28 cellular contexts compared by ENCODE assay signal in the genomic region with DNA sequence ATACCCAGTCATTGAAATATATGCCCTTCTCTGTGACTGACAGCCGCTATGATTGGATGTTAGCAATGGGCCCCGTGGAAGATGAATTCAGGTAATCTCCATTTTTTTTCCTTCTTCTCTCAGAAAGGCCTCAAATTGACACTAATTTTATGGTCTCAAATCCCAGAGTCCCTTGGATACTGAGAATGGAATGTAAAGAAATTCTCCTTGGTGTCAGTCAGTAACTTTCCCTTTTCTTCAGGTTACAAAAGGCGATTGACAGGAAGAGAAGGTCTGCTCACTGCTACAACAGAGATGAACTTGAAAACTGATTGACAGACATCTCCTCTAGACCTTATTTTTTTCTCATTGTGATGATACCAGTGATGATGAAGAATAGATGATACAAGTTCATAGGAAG.
DNase-seq lines count a peak whose midpoint lies in the region; ATAC-seq, FAIRE-seq and TF ChIP-seq lines count a peak whose summit lies in the region.
"Had no signal": no experiment of that assay in that cellular context is flagged by ENCODE, and none has a peak within 500 bp of the region (broad histone marks: within the 10 kb centered on the region; RNA-seq: fewer than 3 reads in every experiment).

No MANE protein-coding gene starts in this region.

- H3K4me2 ChIP-seq in BLaER1 treated with 17β-estradiol and CSF1 and Interleukin-3, amounts not matched to agents 10 nM and 100 nM = peak overlapping the region in 7 of 11 experiments; percentile 7 to 53 (median 20); a peak in 6 of 22 replicates
- H3K4me2 ChIP-seq in K562 (ENCODE audit: insufficient read depth, low read length) = no peak overlapping the region

- TF ChIP-seq CTCF in K562 (IDR thresholded peaks at IDR 0.05 in 2 of 3, conservative IDR thresholded peaks at IDR 0.05 in 1 of 3; ENCODE audit: insufficient read depth in 2 of 3, low read depth in 1 of 3, low read length in 3 of 3) = no peak

- no peaks in the 10 kb centered on the region for H3K27me3 ChIP-seq in BLaER1 treated with 17β-estradiol and CSF1 and Interleukin-3, amounts not matched to agents 10 nM and 100 nM
- H3K27me3 ChIP-seq in K562 (ENCODE audit: control insufficient read depth in 2 of 2, insufficient read depth in 2 of 2, low read length in 2 of 2) (no peaks in the 10 kb centered on the region), neuron (ENCODE audit: insufficient read depth, low read length) (no peaks in the 10 kb centered on the region)
- H3K27me3 ChIP-seq: BE2C had no signal

- H3K9me3 Mint-ChIP-seq in activated CD4-positive, alpha-beta memory T cell treated with anti-CD3 and anti-CD28 coated beads, Interleukin-2, amount 10 ng/mL, durations not matched to agents 7 days and 5 days = peaks cover 2% of the 10 kb centered on the region

- CTCF ChIA-PET in K562 (lab: Yijun Ruan, JAX; ENCODE audit: low intra/inter-chr PET ratio) = no interaction called here
- CTCF ChIA-PET in activated CD4-positive, alpha-beta memory T cell treated with anti-CD3 and anti-CD28 coated beads, Interleukin-2, amount 10 ng/mL, durations not matched to agents 7 days and 5 days (lab: Charles Lee) = no interaction called here

- no peaks in the 10 kb centered on the region for H3K27me3 Mint-ChIP-seq in activated CD4-positive, alpha-beta memory T cell treated with anti-CD3 and anti-CD28 coated beads, Interleukin-2, amount 10 ng/mL, durations not matched to agents 7 days and 5 days
- H3K27me3 Mint-ChIP-seq: CD4-positive, alpha-beta memory T cell; CD4-positive, CD25-positive, alpha-beta regulatory T cell had no signal

- no peak overlapping the region for H3K4me3 Mint-ChIP-seq in activated CD4-positive, alpha-beta memory T cell treated with anti-CD3 and anti-CD28 coated beads, Interleukin-2, amount 10 ng/mL, durations not matched to agents 7 days and 5 days
- H3K4me3 Mint-ChIP-seq: CD14-positive monocyte; CD4-positive, alpha-beta memory T cell; CD4-positive, CD25-positive, alpha-beta regulatory T cell; CD8-positive, alpha-beta memory T cell had no signal

- no peaks in the 10 kb centered on the region for H3K36me3 ChIP-seq in BLaER1 treated with 17β-estradiol and CSF1 and Interleukin-3, amounts not matched to agents 10 nM and 100 nM
- H3K36me3 ChIP-seq in K562 (ENCODE audit: control insufficient read depth, insufficient read depth, low read length) (no peaks in the 10 kb centered on the region), neuron (ENCODE audit: insufficient read depth, low read length) (no peaks in the 10 kb centered on the region)
- H3K36me3 ChIP-seq: BE2C had no signal

- H2AFZ ChIP-seq in K562 (ENCODE audit: low read depth, low read length) = no peak overlapping the region; the same call in 1 of the 2 replicates
- H2AFZ ChIP-seq in neuron (ENCODE audit: low read depth, low read length) = peak overlapping the region; percentile 58

- no peak overlapping the region for H3K27ac Mint-ChIP-seq in activated CD4-positive, alpha-beta memory T cell treated with anti-CD3 and anti-CD28 coated beads, Interleukin-2, amount 10 ng/mL, durations not matched to agents 7 days and 5 days
- H3K27ac Mint-ChIP-seq: CD14-positive monocyte; CD4-positive, alpha-beta memory T cell; CD4-positive, CD25-positive, alpha-beta regulatory T cell; CD8-positive, alpha-beta memory T cell had no signal

- BruUV-seq in K562 (replicated peaks; lab: Mats Ljungman, UMichigan) = no TSS peak

- WGBS in K562 (ENCODE audit: insufficient coverage, low coverage, missing lambda C conversion rate) = 25% methylated on average over 3 of the region's 3 CpGs

- no peaks in the 10 kb centered on the region for H3K9me1 ChIP-seq in K562 (ENCODE audit: control insufficient read depth, insufficient read depth, low read length)

- no peak overlapping the region for H3K4me3 ChIP-seq in BLaER1 treated with 17β-estradiol and CSF1 and Interleukin-3, amounts not matched to agents 10 nM and 100 nM
- H3K4me3 ChIP-seq in K562 (no peak overlapping the region), neuron (ENCODE audit: low read length) (peak overlapping the region; percentile 18)
- H3K4me3 ChIP-seq: GM12878 had no signal

- H3K4me1 ChIP-seq in BLaER1 treated with 17β-estradiol and CSF1 and Interleukin-3, amounts not matched to agents 10 nM and 100 nM = peaks cover 0 to 25% (median 22%) of the 10 kb centered on the region in 10 experiments; a peak in 18 of 20 replicates
- no peaks in the 10 kb centered on the region for H3K4me1 ChIP-seq in K562 (replicated peaks in 1 of 2; ENCODE audit: control insufficient read depth in 2 of 2, insufficient read depth in 2 of 2, low read length in 2 of 2)
- H3K4me1 ChIP-seq in neuron (ENCODE audit: insufficient read depth, low read length) = peaks cover 21% of the 10 kb centered on the region
- H3K4me1 ChIP-seq: BE2C had no signal

- no peaks in the 10 kb centered on the region for H3K79me2 ChIP-seq in K562 (ENCODE audit: control insufficient read depth, insufficient read depth, low read length)

- no peak for DNase-seq in K562 (ENCODE audit: extremely low read depth in 1 of 4, low spot score in 3 of 4)
- DNase-seq in head of caudate nucleus = no peak
- no peak for DNase-seq in activated CD4-positive, alpha-beta T cell treated with anti-CD3 and anti-CD28 coated beads, Interleukin-2, amount 50 U/mL, for 1 hour
- DNase-seq in activated CD4-positive, alpha-beta memory T cell treated with anti-CD3 and anti-CD28 coated beads, Interleukin-2, amount 10 ng/mL, durations not matched to agents 7 days and 5 days = no peak
- DNase-seq: 8988T; ACHN; BE2C; C1 segment of cervical spinal cord; CD4-positive, alpha-beta memory T cell; CD4-positive, CD25-positive, alpha-beta regulatory T cell; CD8-positive, alpha-beta memory T cell; COR-L47; DMS 273 treated with DMSO at 0.1 percent for 48 hours; DMS153; DMS53; DMS79; DND-41; EL; GDM1 had no signal

- in situ Hi-C loops in K562 (cut with MboI) = no loop called here

- H4K20me1 ChIP-seq in BLaER1 treated with 17β-estradiol and CSF1 and Interleukin-3, amounts not matched to agents 10 nM and 100 nM = no peaks in the 10 kb centered on the region
- H4K20me1 ChIP-seq in K562 (replicated peaks; ENCODE audit: control insufficient read depth, insufficient read depth, low read length) = no peaks in the 10 kb centered on the region

- TF ChIP-seq EP300 in K562 (IDR thresholded peaks at IDR 0.05; ENCODE audit: low read length) = no peak

- no peak for FAIRE-seq in K562 (lab: Jason Lieb, UNC)
- FAIRE-seq: A204.1, GM12878, GM12892, GM18507, GM19239 had no signal

- peak overlapping the region in 1 of 11 experiments; percentile 21; a peak in 1 of 22 replicates for H3K27ac ChIP-seq in BLaER1 treated with 17β-estradiol and CSF1 and Interleukin-3, amounts not matched to agents 10 nM and 100 nM
- no peak overlapping the region for H3K27ac ChIP-seq in K562 (ENCODE audit: extremely low read depth, low read depth, low read length)

- intact Hi-C loops in K562 (cut with micrococcal nuclease) = no loop called here
- intact Hi-C loops in head of caudate nucleus (cut with DNase I) = no loop called here

- peaks cover 16 to 41% (median 36%) of the 10 kb centered on the region in 11 experiments for H3K9me3 ChIP-seq in BLaER1 treated with 17β-estradiol and CSF1 and Interleukin-3, amounts not matched to agents 10 nM and 100 nM (replicated peaks in 1 of 11)
- no peaks in the 10 kb centered on the region for H3K9me3 ChIP-seq in K562 (replicated peaks; ENCODE audit: control insufficient read depth, insufficient read depth, low read depth, low read length)
- H3K9me3 ChIP-seq in neuron (ENCODE audit: low read length) = no peaks in the 10 kb centered on the region
- H3K9me3 ChIP-seq: BE2C had no signal

- H3K36me3 Mint-ChIP-seq in activated CD4-positive, alpha-beta memory T cell treated with anti-CD3 and anti-CD28 coated beads, Interleukin-2, amount 10 ng/mL, durations not matched to agents 7 days and 5 days (ENCODE audit: low read depth) = no peaks in the 10 kb centered on the region
- H3K36me3 Mint-ChIP-seq: CD14-positive monocyte; CD4-positive, alpha-beta memory T cell; CD4-positive, CD25-positive, alpha-beta regulatory T cell; CD8-positive, alpha-beta memory T cell had no signal

- TF ChIP-seq POLR2A in K562 (conservative IDR thresholded peaks at IDR 0.05) = no peak

- POLR2A ChIA-PET in K562 (lab: Yijun Ruan, JAX) = no interaction called here
- POLR2A ChIA-PET in activated CD4-positive, alpha-beta memory T cell treated with anti-CD3 and anti-CD28 coated beads, Interleukin-2, amount 10 ng/mL, durations not matched to agents 7 days and 5 days (lab: Charles Lee) = no interaction called here

- H3K4me1 Mint-ChIP-seq in activated CD4-positive, alpha-beta memory T cell treated with anti-CD3 and anti-CD28 coated beads, Interleukin-2, amount 10 ng/mL, durations not matched to agents 7 days and 5 days = no peaks in the 10 kb centered on the region
- H3K4me1 Mint-ChIP-seq: CD14-positive monocyte; CD4-positive, alpha-beta memory T cell; CD4-positive, CD25-positive, alpha-beta regulatory T cell; CD8-positive, alpha-beta memory T cell had no signal

- ATAC-seq in K562 (no peak), GM19395 (IDR thresholded peaks at IDR 0.05; ENCODE audit: unreplicated experiment) (no peak)
- ATAC-seq: GM12878 had no signal

- no peak overlapping the region for H3K9ac ChIP-seq in BLaER1 treated with 17β-estradiol and CSF1 and Interleukin-3, amounts not matched to agents 10 nM and 100 nM
- H3K9ac ChIP-seq in K562 (ENCODE audit: insufficient read depth in 1 of 2, low read depth in 2 of 2, low read length in 2 of 2) = no peak overlapping the region

- TF ChIP-seq RAD21 in K562 (CRISPR knock-in tag; conservative IDR thresholded peaks at IDR 0.05 in 1 of 2, IDR thresholded peaks at IDR 0.05 in 1 of 2) = no peak

TF ChIP-seq in K562, 482 proteins besides CTCF, POLR2A, EP300 and RAD21:
- TF ChIP-seq ZNF232 (CRISPR knock-in tag; IDR thresholded peaks at IDR 0.05) = no peak
- TF ChIP-seq, protein P1, sequence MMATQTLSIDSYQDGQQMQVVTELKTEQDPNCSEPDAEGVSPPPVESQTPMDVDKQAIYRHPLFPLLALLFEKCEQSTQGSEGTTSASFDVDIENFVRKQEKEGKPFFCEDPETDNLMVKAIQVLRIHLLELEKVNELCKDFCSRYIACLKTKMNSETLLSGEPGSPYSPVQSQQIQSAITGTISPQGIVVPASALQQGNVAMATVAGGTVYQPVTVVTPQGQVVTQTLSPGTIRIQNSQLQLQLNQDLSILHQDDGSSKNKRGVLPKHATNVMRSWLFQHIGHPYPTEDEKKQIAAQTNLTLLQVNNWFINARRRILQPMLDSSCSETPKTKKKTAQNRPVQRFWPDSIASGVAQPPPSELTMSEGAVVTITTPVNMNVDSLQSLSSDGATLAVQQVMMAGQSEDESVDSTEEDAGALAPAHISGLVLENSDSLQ (IDR thresholded peaks at IDR 0.05) = peak; percentile 25; the same call in 1 of the 2 replicates
